In genomic region chr7:53245721-53246120, GRCh38 we compare ENCODE assay signal across 13 cellular contexts.
A peak's percentile ranks its signal among the peaks of the same experiment; 100 is the strongest.
DNase-seq lines count a peak whose midpoint lies in the region; ATAC-seq lines count a peak whose summit lies in the region.
"Had no signal": no experiment of that assay in that cellular context is flagged by ENCODE, and none has a peak within 500 bp of the region (broad histone marks: within the 10 kb centered on the region; RNA-seq: fewer than 3 reads in every experiment).

No MANE protein-coding gene starts in this region.

- DNase-seq in NCI-H2227 treated with DMSO at 0.1 percent for 48 hours (lab: John Stamatoyannopoulos, UW) (peak; percentile 0), NCI-H2227 (lab: John Stamatoyannopoulos, UW; ENCODE audit: unreplicated experiment) (no peak), RPMI8226 (peak; percentile 40), putamen (ENCODE audit: low spot score) (no peak)
- DNase-seq: AML-193; Caco-2; Calu3; CD4-positive, alpha-beta T cell; CD8-positive, alpha-beta T cell; DMS79 treated with DMSO at 0.1 percent for 48 hours; GF-D8 had no signal

- ATAC-seq in HG02588 (IDR thresholded peaks at IDR 0.05; ENCODE audit: unreplicated experiment), result no peak
- ATAC-seq: A549; CD8-positive, alpha-beta T cell had no signal

Comparison
In these comparisons a context has a peak if more than half of its experiments do, and no peak if none do; other contexts are left out.
1. DNase-seq: peak in NCI-H2227 treated with DMSO at 0.1 percent for 48 hours (single experiment) and RPMI8226 (single experiment); none in NCI-H2227 (single experiment) and putamen (single experiment).